ENCODE assay signal across 3 cellular contexts in the genomic region with DNA sequence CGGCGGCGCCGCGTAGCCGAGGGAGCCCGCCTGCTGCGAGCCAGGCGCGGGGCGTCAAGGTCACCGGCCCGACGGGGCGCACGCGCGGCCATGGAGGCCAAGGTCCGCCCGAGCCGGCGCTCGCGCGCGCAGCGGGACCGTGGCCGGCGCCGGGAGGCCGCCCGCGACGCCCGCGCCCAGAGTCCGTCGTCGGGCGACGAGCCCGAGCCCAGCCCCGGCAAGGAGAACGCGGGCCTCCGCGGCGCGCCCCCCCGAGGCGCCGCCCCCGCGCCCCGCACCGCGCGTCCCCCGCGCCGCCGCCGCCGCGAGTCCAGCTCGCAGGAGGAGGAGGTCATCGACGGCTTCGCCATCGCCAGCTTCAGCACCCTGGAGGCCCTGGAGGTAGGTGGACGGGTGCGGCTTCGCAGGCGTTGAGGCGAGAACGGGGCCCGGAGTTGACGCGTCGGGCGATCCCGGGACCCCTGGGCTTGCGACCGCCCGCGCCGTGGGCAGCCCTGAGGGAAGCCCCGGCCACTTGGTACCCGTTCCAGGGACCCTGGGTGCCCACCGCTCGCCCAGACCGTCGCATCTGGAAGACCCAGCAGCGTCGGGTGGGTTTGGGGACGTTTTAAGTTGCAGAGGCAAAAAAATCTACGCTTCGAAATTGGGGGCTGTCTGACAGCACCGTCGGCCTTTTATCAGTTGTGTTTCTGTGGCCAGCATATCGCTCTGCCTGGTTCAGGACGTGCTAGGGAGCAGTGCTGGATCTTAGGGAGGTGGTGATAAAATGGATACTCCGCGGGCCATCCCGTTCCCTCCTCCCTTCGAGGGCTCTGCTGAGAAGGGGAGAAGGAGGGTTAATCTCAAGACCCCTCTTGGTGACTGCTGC.
TF ChIP-seq lines count a peak whose summit lies in the region.

No MANE protein-coding gene starts in this region.

TF ChIP-seq in SK-N-SH, 30 proteins besides CTCF, POLR2A, EP300 and RAD21:
- TF ChIP-seq GABPA (IDR thresholded peaks at IDR 0.05; ENCODE audit: low read depth) (no peak), CHD2 (IDR thresholded peaks at IDR 0.05; ENCODE audit: low read length, partially characterized antibody) (no peak), TAF1 (IDR thresholded peaks at IDR 0.05; ENCODE audit: borderline replicate concordance, low read depth, low read length) (no peak)
TF ChIP-seq in SK-N-SH: peak in this region for 0.

TF ChIP-seq in SK-N-SH treated with all-trans-retinoic acid at 6 μM for 48 hours, 23 proteins besides CTCF, POLR2A, EP300 and RAD21:
- TF ChIP-seq RARB (CRISPR knock-in tag; IDR thresholded peaks at IDR 0.05) (no peak), SNAI2 (CRISPR knock-in tag; IDR thresholded peaks at IDR 0.05) (no peak), TOX (CRISPR knock-in tag; IDR thresholded peaks at IDR 0.05; ENCODE audit: borderline replicate concordance) (no peak), ZFP30 (CRISPR knock-in tag; IDR thresholded peaks at IDR 0.05) (no peak), ZNF565 (CRISPR knock-in tag; conservative IDR thresholded peaks at IDR 0.05; ENCODE audit: low read depth) (no peak), ESRRG (CRISPR knock-in tag; IDR thresholded peaks at IDR 0.05) (no peak)
- TF ChIP-seq, protein P1, sequence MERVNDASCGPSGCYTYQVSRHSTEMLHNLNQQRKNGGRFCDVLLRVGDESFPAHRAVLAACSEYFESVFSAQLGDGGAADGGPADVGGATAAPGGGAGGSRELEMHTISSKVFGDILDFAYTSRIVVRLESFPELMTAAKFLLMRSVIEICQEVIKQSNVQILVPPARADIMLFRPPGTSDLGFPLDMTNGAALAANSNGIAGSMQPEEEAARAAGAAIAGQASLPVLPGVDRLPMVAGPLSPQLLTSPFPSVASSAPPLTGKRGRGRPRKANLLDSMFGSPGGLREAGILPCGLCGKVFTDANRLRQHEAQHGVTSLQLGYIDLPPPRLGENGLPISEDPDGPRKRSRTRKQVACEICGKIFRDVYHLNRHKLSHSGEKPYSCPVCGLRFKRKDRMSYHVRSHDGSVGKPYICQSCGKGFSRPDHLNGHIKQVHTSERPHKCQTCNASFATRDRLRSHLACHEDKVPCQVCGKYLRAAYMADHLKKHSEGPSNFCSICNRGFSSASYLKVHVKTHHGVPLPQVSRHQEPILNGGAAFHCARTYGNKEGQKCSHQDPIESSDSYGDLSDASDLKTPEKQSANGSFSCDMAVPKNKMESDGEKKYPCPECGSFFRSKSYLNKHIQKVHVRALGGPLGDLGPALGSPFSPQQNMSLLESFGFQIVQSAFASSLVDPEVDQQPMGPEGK (CRISPR knock-in tag; IDR thresholded peaks at IDR 0.05; ENCODE audit: borderline replicate concordance): no peak
- TF ChIP-seq, protein P2, sequence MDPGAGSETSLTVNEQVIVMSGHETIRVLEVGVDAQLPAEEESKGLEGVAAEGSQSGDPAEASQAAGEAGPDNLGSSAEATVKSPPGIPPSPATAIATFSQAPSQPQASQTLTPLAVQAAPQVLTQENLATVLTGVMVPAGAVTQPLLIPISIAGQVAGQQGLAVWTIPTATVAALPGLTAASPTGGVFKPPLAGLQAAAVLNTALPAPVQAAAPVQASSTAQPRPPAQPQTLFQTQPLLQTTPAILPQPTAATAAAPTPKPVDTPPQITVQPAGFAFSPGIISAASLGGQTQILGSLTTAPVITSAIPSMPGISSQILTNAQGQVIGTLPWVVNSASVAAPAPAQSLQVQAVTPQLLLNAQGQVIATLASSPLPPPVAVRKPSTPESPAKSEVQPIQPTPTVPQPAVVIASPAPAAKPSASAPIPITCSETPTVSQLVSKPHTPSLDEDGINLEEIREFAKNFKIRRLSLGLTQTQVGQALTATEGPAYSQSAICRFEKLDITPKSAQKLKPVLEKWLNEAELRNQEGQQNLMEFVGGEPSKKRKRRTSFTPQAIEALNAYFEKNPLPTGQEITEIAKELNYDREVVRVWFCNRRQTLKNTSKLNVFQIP (CRISPR knock-in tag; IDR thresholded peaks at IDR 0.05; ENCODE audit: borderline replicate concordance, low read depth): no peak

TF ChIP-seq in GM12878, 131 proteins besides CTCF, POLR2A, EP300 and RAD21:
- TF ChIP-seq RBBP5 (conservative IDR thresholded peaks at IDR 0.05): no peak
- 0 out of 4 replicates have a peak, but pooled peaks of 1 of the 2 experiments have one; percentile 14 for TF ChIP-seq BHLHE40 (IDR thresholded peaks at IDR 0.05; ENCODE audit: borderline replicate concordance in 1 of 2, low read depth in 2 of 2, low read length in 1 of 2)
- peak; percentile 51 for TF ChIP-seq IKZF1 (conservative IDR thresholded peaks at IDR 0.05)
- peak; percentile 45; the same call in 1 of the 2 replicates for TF ChIP-seq NR2F1 (conservative IDR thresholded peaks at IDR 0.05)
